ENCODE assay signal across 26 cellular contexts in the genomic region with DNA sequence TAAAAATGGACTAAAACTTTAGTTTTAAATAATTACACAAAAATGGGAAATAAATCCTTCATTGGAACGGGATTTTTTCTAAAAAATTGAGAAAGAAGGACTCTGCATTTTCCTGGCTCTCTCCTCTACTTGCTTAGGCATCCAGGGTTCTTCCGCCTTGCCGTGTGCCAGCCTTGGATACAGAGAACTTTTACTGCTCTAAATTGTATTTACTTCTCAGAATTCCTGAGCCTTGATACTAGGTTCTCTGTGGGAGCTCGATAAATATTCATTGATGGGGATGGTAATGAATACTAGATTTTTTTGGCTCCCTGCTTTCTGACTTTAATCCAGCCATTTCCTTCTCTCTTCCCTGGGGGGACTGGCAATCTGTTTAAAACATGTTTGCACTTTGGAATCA.
DNase-seq lines count a peak whose midpoint lies in the region; ATAC-seq and TF ChIP-seq lines count a peak whose summit lies in the region.
"Had no signal": no experiment of that assay in that cellular context is flagged by ENCODE, and none has a peak within 500 bp of the region (broad histone marks: within the 10 kb centered on the region; RNA-seq: fewer than 3 reads in every experiment).

No MANE protein-coding gene starts in this region.

- ATAC-seq in HG03571 (IDR thresholded peaks at IDR 0.05; ENCODE audit: unreplicated experiment) (no peak), HG03175 (IDR thresholded peaks at IDR 0.05; ENCODE audit: unreplicated experiment) (no peak)
- no peak for ATAC-seq in activated naive CD4-positive, alpha-beta T cell treated with anti-CD3 and anti-CD28 coated beads, Interleukin-2, amount 50 U/mL, for 72 hours
- no peak for ATAC-seq in naive thymus-derived CD8-positive, alpha-beta T cell
- ATAC-seq: Right ventricle myocardium inferior had no signal

- no peaks in the 10 kb centered on the region for H3K79me2 ChIP-seq in H9 (ENCODE audit: insufficient read depth, low read length)

- H3K4me3 Mint-ChIP-seq in H9: peak overlapping the region in 1 of 2 experiments; percentile 21; a peak in 3 of 5 replicates
- H3K4me3 Mint-ChIP-seq in naive thymus-derived CD8-positive, alpha-beta T cell: no peak overlapping the region
- H3K4me3 Mint-ChIP-seq: CD4-positive, alpha-beta memory T cell had no signal

- no peak overlapping the region for H4K8ac ChIP-seq in H9 (replicated peaks; ENCODE audit: insufficient read length, low read depth, low read length)

- H3K27ac ChIP-seq in H9 (ENCODE audit: insufficient read length, low read depth, low read length): no peak overlapping the region
- H3K27ac ChIP-seq: GM23248, HL-60, PC-9, SJCRH30 had no signal

- TF ChIP-seq CTCF in H9 (conservative IDR thresholded peaks at IDR 0.05): no peak

- H2BK12ac ChIP-seq in H9 (ENCODE audit: insufficient read length, low read depth, low read length): no peak overlapping the region

- no peak overlapping the region for H2BK15ac ChIP-seq in H9 (ENCODE audit: low read depth, low read length)

- H3K56ac ChIP-seq in H9 (ENCODE audit: insufficient read length, low read depth, low read length): no peak overlapping the region

- H2BK120ac ChIP-seq in H9 (ENCODE audit: low read depth, low read length, poor library complexity, severe bottlenecking): no peak overlapping the region

- no peak overlapping the region for H4K91ac ChIP-seq in H9 (ENCODE audit: insufficient read length, low read depth, low read length)

- no peak for DNase-seq in H9
- DNase-seq in cerebellar cortex (ENCODE audit: low spot score): peak; percentile 2
- peak; percentile 4 for DNase-seq in medulla oblongata (ENCODE audit: extremely low spot score)
- no peak for DNase-seq in activated naive CD4-positive, alpha-beta T cell treated with anti-CD3 and anti-CD28 coated beads, Interleukin-2, amount 50 U/mL, for 72 hours (ENCODE audit: low spot score in 2 of 2)
- DNase-seq in naive thymus-derived CD8-positive, alpha-beta T cell: no peak
- DNase-seq: AML-193; C1 segment of cervical spinal cord; CD4-positive, alpha-beta memory T cell; COR-L47; DMS53; GM23248; HCEC 1CT; NCI-H1092; NCI-H1436; NCI-H187; NCI-H2081 treated with DMSO at 0.1 percent for 48 hours; NCI-H2171 treated with DMSO at 0.1 percent for 48 hours; NCI-H345; NCI-H510A treated with DMSO at 0.1 percent for 48 hours; NCI-H774; PC-9; SJCRH30 had no signal

- H2BK20ac ChIP-seq in H9 (ENCODE audit: low read depth, low read length, poor library complexity, severe bottlenecking): no peak overlapping the region

- POLR2A ChIA-PET in naive thymus-derived CD8-positive, alpha-beta T cell (lab: Charles Lee): no interaction called here

- no peaks in the 10 kb centered on the region for H3K79me1 ChIP-seq in H9 (ENCODE audit: insufficient read depth, low read depth, low read length, poor library complexity, severe bottlenecking)

- no peak overlapping the region for H2AK5ac ChIP-seq in H9 (ENCODE audit: insufficient read length, low read length)

- H3K27me3 Mint-ChIP-seq in H9 (ENCODE audit: low read depth): no peaks in the 10 kb centered on the region
- no peaks in the 10 kb centered on the region for H3K27me3 Mint-ChIP-seq in naive thymus-derived CD8-positive, alpha-beta T cell
- H3K27me3 Mint-ChIP-seq: CD4-positive, alpha-beta memory T cell had no signal

- no peak overlapping the region for H3T11ph ChIP-seq in H9 (ENCODE audit: low read length)

- no peak overlapping the region for H3K4ac ChIP-seq in H9 (ENCODE audit: low read depth, low read length)

- H3K4me1 ChIP-seq in H9 (ENCODE audit: insufficient read depth, low read length): peaks cover 2% of the 10 kb centered on the region; the same call in 1 of the 2 replicates
- H3K4me1 ChIP-seq: SJCRH30 had no signal

- peaks cover 36 to 38% of the 10 kb centered on the region in 2 experiments for H3K4me1 Mint-ChIP-seq in H9
- H3K4me1 Mint-ChIP-seq in naive thymus-derived CD8-positive, alpha-beta T cell: no peaks in the 10 kb centered on the region
- H3K4me1 Mint-ChIP-seq: CD4-positive, alpha-beta memory T cell had no signal

- H3K9ac ChIP-seq in H9 (ENCODE audit: extremely low read depth, insufficient read length, low read length): no peak overlapping the region
- H3K9ac ChIP-seq: GM23248 had no signal

- H4K20me1 ChIP-seq in H9 (ENCODE audit: control insufficient read depth, insufficient read depth, insufficient read length): no peaks in the 10 kb centered on the region

- H2AFZ ChIP-seq in H9 (ENCODE audit: low read length): no peak overlapping the region
- H2AFZ ChIP-seq: GM23248, PC-9 had no signal

- H3K14ac ChIP-seq in H9 (ENCODE audit: insufficient read depth, low read length): no peak overlapping the region

- H3K9me3 Mint-ChIP-seq in H9: no peaks in the 10 kb centered on the region
- peaks cover 28 to 30% of the 10 kb centered on the region in 2 donors for H3K9me3 Mint-ChIP-seq in activated naive CD4-positive, alpha-beta T cell treated with anti-CD3 and anti-CD28 coated beads, Interleukin-2, amount 50 U/mL, for 72 hours
- H3K9me3 Mint-ChIP-seq in naive thymus-derived CD8-positive, alpha-beta T cell: peaks cover 10 to 42% (median 23%) of the 10 kb centered on the region in 9 donors

- H3K27me3 ChIP-seq in H9 (ENCODE audit: insufficient read depth, low read length): no peaks in the 10 kb centered on the region

- no peak overlapping the region for H4K5ac ChIP-seq in H9 (ENCODE audit: insufficient read length, low read depth, low read length)

- H3K9me3 ChIP-seq in H9 (ENCODE audit: control insufficient read depth, low read depth, low read length): no peaks in the 10 kb centered on the region
- H3K9me3 ChIP-seq: SJCRH30 had no signal

- no peak overlapping the region for H3K23ac ChIP-seq in H9 (ENCODE audit: insufficient read length, low read depth, low read length)

- H3K18ac ChIP-seq in H9 (ENCODE audit: insufficient read length, low read depth, low read length): no peak overlapping the region

- H3K23me2 ChIP-seq in H9 (ENCODE audit: insufficient read length, low read depth, low read length, poor library complexity, severe bottlenecking): no peaks in the 10 kb centered on the region

- H3K36me3 Mint-ChIP-seq in H9 (ENCODE audit: insufficient read depth in 1 of 3, low read depth in 3 of 3): no peaks in the 10 kb centered on the region
- no peaks in the 10 kb centered on the region for H3K36me3 Mint-ChIP-seq in activated naive CD4-positive, alpha-beta T cell treated with anti-CD3 and anti-CD28 coated beads, Interleukin-2, amount 50 U/mL, for 72 hours
- peaks cover 0 to 7% (median 0%) of the 10 kb centered on the region in 3 donors for H3K36me3 Mint-ChIP-seq in naive thymus-derived CD8-positive, alpha-beta T cell
- H3K36me3 Mint-ChIP-seq: CD4-positive, alpha-beta memory T cell had no signal

- no peak overlapping the region for H3K4me2 ChIP-seq in H9 (ENCODE audit: insufficient read depth, insufficient read length, low read length)
- H3K4me2 ChIP-seq: PC-9 had no signal

- no peak overlapping the region for H2BK5ac ChIP-seq in H9 (ENCODE audit: insufficient read length, low read length)

- peak overlapping the region in 2 of 3 experiments; percentile 42 to 54; a peak in 3 of 7 replicates for H3K27ac Mint-ChIP-seq in H9
- H3K27ac Mint-ChIP-seq in activated naive CD4-positive, alpha-beta T cell treated with anti-CD3 and anti-CD28 coated beads, Interleukin-2, amount 50 U/mL, for 72 hours: no peak overlapping the region
- no peak overlapping the region for H3K27ac Mint-ChIP-seq in naive thymus-derived CD8-positive, alpha-beta T cell
- H3K27ac Mint-ChIP-seq: CD4-positive, alpha-beta memory T cell had no signal

- no CpG with 5 or more reads among the region's 4 CpGs for WGBS in H9 (ENCODE audit: extremely low coverage, insufficient read length, low lambda C conversion rate)

Comparison
In these comparisons a context has a peak if more than half of its experiments do, and no peak if none do; other contexts are left out.
1. DNase-seq: peak in cerebellar cortex (single experiment) and medulla oblongata (single experiment); none in H9 (single experiment), activated naive CD4-positive, alpha-beta T cell treated with anti-CD3 and anti-CD28 coated beads, Interleukin-2, amount 50 U/mL, for 72 hours (0 of 2) and naive thymus-derived CD8-positive, alpha-beta T cell (0 of 10).
2. H3K27ac Mint-ChIP-seq: peak in H9 (2 of 3); none in activated naive CD4-positive, alpha-beta T cell treated with anti-CD3 and anti-CD28 coated beads, Interleukin-2, amount 50 U/mL, for 72 hours (0 of 2) and naive thymus-derived CD8-positive, alpha-beta T cell (0 of 10).